In genomic region chr19:19146000-19146608, GRCh38 we compare ENCODE assay signal across 1 cellular context.
TF ChIP-seq lines count a peak whose summit lies in the region.

No MANE protein-coding gene starts in this region.

TF ChIP-seq in HepG2, 621 proteins besides CTCF, POLR2A, EP300 and RAD21 (continued from another document):
- TF ChIP-seq KDM2A (CRISPR knock-in tag; IDR thresholded peaks at IDR 0.05; ENCODE audit: borderline replicate concordance, low read depth), result peak; percentile 55; the same call in 1 of the 2 replicates
- TF ChIP-seq THAP11 (CRISPR knock-in tag; IDR thresholded peaks at IDR 0.05), result 0 out of 2 replicates have a peak, but pooled peaks have one; percentile 33
- peak; percentile 76 for TF ChIP-seq GABPB1 (CRISPR knock-in tag; IDR thresholded peaks at IDR 0.05)
- peak; percentile 27; the same call in 1 of the 2 replicates for TF ChIP-seq RFX5 (IDR thresholded peaks at IDR 0.05; ENCODE audit: low read depth, low read length)
- TF ChIP-seq AFF4 (CRISPR knock-in tag; IDR thresholded peaks at IDR 0.05), result no peak
- TF ChIP-seq NONO (IDR thresholded peaks at IDR 0.05), result no peak
- TF ChIP-seq NONO (CRISPR knock-in tag; conservative IDR thresholded peaks at IDR 0.05), result no peak
- peak; percentile 31; the same call in 1 of the 2 replicates for TF ChIP-seq ARNT2 (CRISPR knock-in tag; IDR thresholded peaks at IDR 0.05; ENCODE audit: low read depth)
- TF ChIP-seq MYC (CRISPR knock-in tag; IDR thresholded peaks at IDR 0.05; ENCODE audit: borderline replicate concordance), result peak; percentile 30; the same call in 1 of the 2 replicates
- TF ChIP-seq CSRNP2 (CRISPR knock-in tag; conservative IDR thresholded peaks at IDR 0.05; ENCODE audit: low read depth), result no peak
- TF ChIP-seq SMC3 (IDR thresholded peaks at IDR 0.05; ENCODE audit: low read length), result peak; percentile 55; the same call in 1 of the 2 replicates
- TF ChIP-seq ETV5 (CRISPR knock-in tag; IDR thresholded peaks at IDR 0.05; ENCODE audit: borderline replicate concordance), result peak; percentile 98
- TF ChIP-seq THAP9 (CRISPR knock-in tag; IDR thresholded peaks at IDR 0.05; ENCODE audit: borderline replicate concordance), result peak; percentile 52; the same call in 1 of the 2 replicates
- TF ChIP-seq BHLHE40 (IDR thresholded peaks at IDR 0.05; ENCODE audit: low read length), result 0 out of 2 replicates have a peak, but pooled peaks have one; percentile 10
- TF ChIP-seq GATAD2A (CRISPR knock-in tag; IDR thresholded peaks at IDR 0.05), result 0 out of 2 replicates have a peak, but pooled peaks have one; percentile 24
- TF ChIP-seq ZNF768 (CRISPR knock-in tag; IDR thresholded peaks at IDR 0.05), result no peak
- TF ChIP-seq ZBTB33 (CRISPR knock-in tag; IDR thresholded peaks at IDR 0.05), result peak; percentile 83
- no peak for TF ChIP-seq SOX13 (IDR thresholded peaks at IDR 0.05)
- no peak for TF ChIP-seq SOX13 (CRISPR knock-in tag; conservative IDR thresholded peaks at IDR 0.05 in 1 of 2, IDR thresholded peaks at IDR 0.05 in 1 of 2)
- no peak for TF ChIP-seq ZNF781 (CRISPR knock-in tag; IDR thresholded peaks at IDR 0.05; ENCODE audit: borderline replicate concordance, not compliant biosample characterization)
- 0 out of 2 replicates have a peak, but pooled peaks have one; percentile 39 for TF ChIP-seq ZNF329 (CRISPR knock-in tag; IDR thresholded peaks at IDR 0.05; ENCODE audit: low read depth)
- peak; percentile 35; the same call in 1 of the 2 replicates for TF ChIP-seq ELF3 (CRISPR knock-in tag; IDR thresholded peaks at IDR 0.05)
- TF ChIP-seq SKI (IDR thresholded peaks at IDR 0.05; ENCODE audit: partially characterized antibody), result no peak
- TF ChIP-seq FOXO1 (CRISPR knock-in tag; IDR thresholded peaks at IDR 0.05), result no peak
